8 cellular contexts compared by ENCODE assay signal in the genomic region with DNA sequence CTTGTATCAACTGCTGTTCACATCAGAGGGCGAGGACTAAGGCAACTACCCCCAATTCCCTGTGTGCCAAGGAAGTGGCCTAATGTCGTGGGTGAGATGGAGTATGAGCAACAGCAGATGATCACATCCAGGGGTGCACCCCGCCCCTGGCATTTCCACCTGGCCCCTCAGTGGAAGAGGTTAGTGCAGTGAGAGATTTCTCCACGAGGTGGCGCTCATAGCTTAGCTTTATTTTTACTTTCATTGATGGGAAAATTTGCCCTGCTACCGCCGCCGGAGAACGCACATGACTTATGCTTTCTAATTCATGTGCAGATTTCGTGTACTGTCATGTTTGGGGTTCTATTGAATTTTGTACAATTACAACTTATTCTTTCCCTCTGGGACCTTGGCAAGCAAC.
DNase-seq lines count a peak whose midpoint lies in the region; ATAC-seq, FAIRE-seq and TF ChIP-seq lines count a peak whose summit lies in the region.

No MANE protein-coding gene starts in this region.

- no peaks in the 10 kb centered on the region for H3K36me3 Mint-ChIP-seq in activated CD8-positive, alpha-beta T cell treated with anti-CD3 and anti-CD28 coated beads for 36 hours (ENCODE audit: low read depth)

- intact Hi-C loops in activated CD8-positive, alpha-beta T cell treated with anti-CD3 and anti-CD28 coated beads for 36 hours (cut with micrococcal nuclease) = loop anchor here (5.0 kb wide), 1 partner anchor 619 kb away; no protein-coding TSS in a partner anchor
- intact Hi-C loops in pancreas (cut with DNase I) = no loop called here

- no peak overlapping the region for H3K27ac Mint-ChIP-seq in activated CD8-positive, alpha-beta T cell treated with anti-CD3 and anti-CD28 coated beads for 36 hours

- H3K4me1 ChIP-seq in pancreas = no peaks in the 10 kb centered on the region

- CTCF ChIA-PET in AG04450 (lab: Charles Lee) = interaction anchor here (0.6 to 1.7 kb wide), 6 partner anchors 10 to 1003 kb away, joined by 3 to 12 read pairs (median 4); a partner anchor contains a TSS
- CTCF ChIA-PET in activated CD8-positive, alpha-beta T cell treated with anti-CD3 and anti-CD28 coated beads for 36 hours (lab: Charles Lee) = interaction anchor here (0.9 to 1.1 kb wide), 3 partner anchors 18 to 621 kb away, joined by 3 to 4 read pairs (median 3); no protein-coding TSS in a partner anchor

- peak; percentile 7 for DNase-seq in AG04450 (ENCODE audit: low read depth, low spot score)
- peak; percentile 70 to 83 for DNase-seq in NCI-H446 (lab: John Stamatoyannopoulos, UW)
- peak; percentile 76 for DNase-seq in activated CD8-positive, alpha-beta T cell treated with anti-CD3 and anti-CD28 coated beads for 36 hours
- peak; percentile 6 to 32 for DNase-seq in foreskin fibroblast
- DNase-seq in pancreas = peak; percentile 32 to 84 (median 54)
- DNase-seq in effector CD8-positive, alpha-beta T cell (lab: John Stamatoyannopoulos, UW) = no peak

- TF ChIP-seq CTCF in AG04450 (IDR thresholded peaks at IDR 0.05; ENCODE audit: low read depth, low read length) = peak; percentile 64
- TF ChIP-seq CTCF in activated CD8-positive, alpha-beta T cell treated with anti-CD3 and anti-CD28 coated beads for 36 hours (IDR thresholded peaks at IDR 0.05) = peak; percentile 69
- peak; percentile 55 for TF ChIP-seq CTCF in foreskin fibroblast (IDR thresholded peaks at IDR 0.05; ENCODE audit: low read depth, low read length)
- peak; percentile 59 to 78 (median 77) for TF ChIP-seq CTCF in pancreas (IDR thresholded peaks at IDR 0.05)

- H3K9me3 ChIP-seq in AG04450 (ENCODE audit: control insufficient read depth, insufficient read depth, low read length) = peaks cover 11% of the 10 kb centered on the region
- no peaks in the 10 kb centered on the region for H3K9me3 ChIP-seq in pancreas

- H3K4me3 ChIP-seq in AG04450 (ENCODE audit: low read depth, low read length) (no peak overlapping the region), foreskin fibroblast (ENCODE audit: low read depth in 1 of 2, low read length in 2 of 2) (no peak overlapping the region), pancreas (no peak overlapping the region)

- no peak for FAIRE-seq in pancreas (lab: Jason Lieb, UNC)

- no peak overlapping the region for H3K27ac ChIP-seq in AG04450 (ENCODE audit: low read depth, low read length)
- H3K27ac ChIP-seq in pancreas = no peak overlapping the region

- peak; percentile 52 for ATAC-seq in GM18519 (IDR thresholded peaks at IDR 0.05; ENCODE audit: low FRiP score, unreplicated experiment)
- ATAC-seq in HG03378 (IDR thresholded peaks at IDR 0.05; ENCODE audit: unreplicated experiment) = peak; percentile 72
- ATAC-seq in activated CD8-positive, alpha-beta T cell treated with anti-CD3 and anti-CD28 coated beads for 36 hours = peak; percentile 39
- peak in 3 of 4 donors; percentile 71 to 82 (median 79) for ATAC-seq in pancreas

- no peaks in the 10 kb centered on the region for H3K27me3 ChIP-seq in AG04450 (ENCODE audit: control insufficient read depth, insufficient read depth, low read length)
- H3K27me3 ChIP-seq in pancreas = no peaks in the 10 kb centered on the region

- H3K4me3 Mint-ChIP-seq in activated CD8-positive, alpha-beta T cell treated with anti-CD3 and anti-CD28 coated beads for 36 hours = no peak overlapping the region

- WGBS in pancreas, 2 donors = 4 to 5% methylated on average over 10 of the region's 10 CpGs

- POLR2A ChIA-PET in AG04450 (lab: Yijun Ruan, JAX) = no interaction called here
- POLR2A ChIA-PET in activated CD8-positive, alpha-beta T cell treated with anti-CD3 and anti-CD28 coated beads for 36 hours (lab: Charles Lee) = no interaction called here

- no peaks in the 10 kb centered on the region for H3K9me3 Mint-ChIP-seq in activated CD8-positive, alpha-beta T cell treated with anti-CD3 and anti-CD28 coated beads for 36 hours

- no peaks in the 10 kb centered on the region for H3K36me3 ChIP-seq in pancreas

- H3K27me3 Mint-ChIP-seq in activated CD8-positive, alpha-beta T cell treated with anti-CD3 and anti-CD28 coated beads for 36 hours = peaks cover 10% of the 10 kb centered on the region

- H3K4me1 Mint-ChIP-seq in activated CD8-positive, alpha-beta T cell treated with anti-CD3 and anti-CD28 coated beads for 36 hours (ENCODE audit: low read depth) = no peaks in the 10 kb centered on the region
